20 cellular contexts compared by ENCODE assay signal in the genomic region with DNA sequence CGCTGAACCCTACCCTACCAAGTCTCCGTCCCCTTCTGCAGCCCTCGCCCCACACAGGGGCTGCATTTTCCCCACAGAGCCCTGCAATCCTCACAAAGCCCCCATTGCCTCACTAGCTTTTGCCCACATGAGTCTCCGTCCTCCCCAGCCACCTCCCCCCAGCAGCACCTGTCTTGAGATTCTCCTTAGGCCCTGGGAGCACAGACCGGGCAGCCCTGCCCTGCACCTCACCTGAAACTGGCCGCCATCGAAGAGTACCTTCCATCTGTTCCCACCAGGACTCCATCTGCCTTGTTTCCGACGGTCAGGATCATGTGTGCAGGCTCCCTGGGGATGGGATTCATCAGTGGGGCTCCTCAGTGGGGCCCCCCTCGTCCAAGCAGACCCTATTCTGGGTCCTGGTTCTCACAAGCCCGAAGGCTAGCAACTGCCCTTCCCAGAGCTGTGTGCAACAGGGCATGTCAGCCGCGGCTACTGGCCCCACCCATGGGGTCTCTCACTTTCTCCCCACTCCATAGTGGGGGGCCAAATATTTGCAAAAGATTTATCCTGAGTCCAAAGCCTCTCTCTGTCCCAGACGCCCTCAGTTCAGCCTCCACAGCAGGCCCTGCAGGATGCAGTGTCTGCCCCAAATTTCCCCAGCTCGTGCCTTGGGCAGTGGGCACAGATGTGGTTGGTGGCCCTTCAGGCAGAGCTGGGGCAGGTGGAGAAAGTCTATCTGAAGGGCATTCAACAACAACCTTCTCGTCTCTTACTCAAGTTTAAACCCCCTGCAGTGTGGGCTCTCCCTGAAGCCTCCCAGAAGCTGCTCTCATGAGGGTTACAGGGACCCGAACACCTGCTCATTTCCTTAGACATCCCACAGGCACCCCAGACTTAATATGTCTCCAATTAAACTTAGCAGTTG. TPM values are rescaled to one million over a fixed set of nuclear protein-coding genes. Genes with fewer than 3 reads are reported as not detected.
"Had no signal": no experiment of that assay in that cellular context is flagged by ENCODE, and none has a peak within 500 bp of the region (broad histone marks: within the 10 kb centered on the region; RNA-seq: fewer than 3 reads in every experiment).

No MANE protein-coding gene starts in this region.

- H3K4me3 ChIP-seq: gastrocnemius medialis, heart left ventricle, lower lobe of right lung, skin epidermis, transverse colon had no signal

- H3K36me3 ChIP-seq: gastrocnemius medialis, heart left ventricle, lower lobe of right lung, transverse colon had no signal

- H3K9me3 ChIP-seq: gastrocnemius medialis, heart left ventricle, lower lobe of right lung, transverse colon had no signal

- H3K9me3 Mint-ChIP-seq: dendritic cell treated with granulocyte-macrophage colony-stimulating factor and Interleukin-4, amounts not matched to agents 40 ng/mL and 50 ng/mL, for 4 days; effector memory CD8-positive, alpha-beta T cell; immature natural killer cell; T-helper 2 cell treated with Interferon-gamma antibody and Interleukin-4, amounts not matched to agents 5 μg/mL and 100 μg/mL, for 36 hours had no signal

- ATAC-seq: effector memory CD8-positive, alpha-beta T cell; gastrocnemius medialis; heart left ventricle; left cardiac atrium; lower lobe of right lung had no signal

- H3K27ac Mint-ChIP-seq: dendritic cell treated with granulocyte-macrophage colony-stimulating factor and Interleukin-4, amounts not matched to agents 40 ng/mL and 50 ng/mL, for 4 days; effector memory CD8-positive, alpha-beta T cell; immature natural killer cell; T-helper 2 cell treated with Interferon-gamma antibody and Interleukin-4, amounts not matched to agents 5 μg/mL and 100 μg/mL, for 36 hours had no signal

- H3K4me3 Mint-ChIP-seq: dendritic cell treated with granulocyte-macrophage colony-stimulating factor and Interleukin-4, amounts not matched to agents 40 ng/mL and 50 ng/mL, for 4 days; effector memory CD8-positive, alpha-beta T cell; immature natural killer cell; T-helper 2 cell treated with Interferon-gamma antibody and Interleukin-4, amounts not matched to agents 5 μg/mL and 100 μg/mL, for 36 hours had no signal

- DNase-seq: activated CD4-positive, alpha-beta T cell treated with anti-CD3 and anti-CD28 coated beads, Interleukin-2, amount 50 U/mL, for 4 hours; activated T-cell treated with anti-CD3 and anti-CD28 coated beads, Interleukin-2, amount 50 U/mL, for 48 hours; anterior cingulate cortex; effector memory CD8-positive, alpha-beta T cell; gastrocnemius medialis; heart left ventricle; immature natural killer cell; left cardiac atrium; lower lobe of right lung; midbrain; stimulated activated CD4-positive, alpha-beta T cell treated with anti-CD3 and anti-CD28 coated beads, Interleukin-4, amount 100 ng/mL, for 24 hours; stimulated activated naive CD4-positive, alpha-beta T cell; substantia nigra; SW 1271; transverse colon had no signal

- H3K27ac ChIP-seq: epithelial cell of prostate, gastrocnemius medialis, heart left ventricle, lower lobe of right lung, skin epidermis, transverse colon had no signal

- H3K36me3 Mint-ChIP-seq: immature natural killer cell had no signal

- H3K4me1 Mint-ChIP-seq: immature natural killer cell had no signal

RNA-seq across cellular contexts. Expression of a gene that starts 4.8 kb away (rescaled TPM):
- total RNA-seq: myocyte had no signal
- polyA plus RNA-seq: heart left ventricle had no signal

RNA-seq across cellular contexts. Expression of a gene that starts 47.0 kb away (rescaled TPM):
- total RNA-seq: myocyte had no signal

RNA-seq across cellular contexts. Expression of a gene that starts 47.8 kb away (rescaled TPM):
- total RNA-seq: left cardiac atrium, lower lobe of right lung, myocyte, transverse colon had no signal
- polyA plus RNA-seq: immature natural killer cell had no signal
